19 cellular contexts compared by ENCODE assay signal in genomic region chr11:16973565-16973964, GRCh38. TPM values are rescaled to one million over a fixed set of nuclear protein-coding genes. Genes with fewer than 3 reads are reported as not detected.
DNase-seq lines count a peak whose midpoint lies in the region; ATAC-seq, FAIRE-seq and TF ChIP-seq lines count a peak whose summit lies in the region.
"Had no signal": no experiment of that assay in that cellular context is flagged by ENCODE, and none has a peak within 500 bp of the region (broad histone marks: within the 10 kb centered on the region; RNA-seq: fewer than 3 reads in every experiment).

No MANE protein-coding gene starts in this region.

- H3K79me2 ChIP-seq in KMS-11 (ENCODE audit: insufficient read depth, low read depth) (no peaks in the 10 kb centered on the region; the same call in 1 of the 2 replicates), K562 (ENCODE audit: control insufficient read depth, insufficient read depth, low read length) (no peaks in the 10 kb centered on the region), neural progenitor cell (ENCODE audit: low read depth) (peaks cover 9% of the 10 kb centered on the region)

- H4K20me1 ChIP-seq in KMS-11 (ENCODE audit: insufficient read depth) (no peaks in the 10 kb centered on the region), K562 (replicated peaks; ENCODE audit: control insufficient read depth, insufficient read depth, low read length) (no peaks in the 10 kb centered on the region), neural progenitor cell (ENCODE audit: low read depth) (peaks cover 33% of the 10 kb centered on the region)

- peak overlapping the region; percentile 50 for H3K27ac Mint-ChIP-seq in neural progenitor cell
- H3K27ac Mint-ChIP-seq: CD4-positive, alpha-beta memory T cell had no signal

- 0% methylated on average over 1 of the region's 1 CpG for WGBS in K562 (ENCODE audit: insufficient coverage, low coverage, missing lambda C conversion rate)
- 59 to 76% methylated on average over 1 of the region's 1 CpG for WGBS in lower leg skin, 2 donors

- POLR2A ChIA-PET in K562 (lab: Yijun Ruan, JAX): no interaction called here

- H3K4me1 ChIP-seq in KMS-11 (ENCODE audit: low read depth, poor library complexity, severe bottlenecking): peaks cover 66% of the 10 kb centered on the region
- no peaks in the 10 kb centered on the region for H3K4me1 ChIP-seq in K562 (replicated peaks in 1 of 2; ENCODE audit: control insufficient read depth in 2 of 2, insufficient read depth in 2 of 2, low read length in 2 of 2)
- peaks cover 33% of the 10 kb centered on the region for H3K4me1 ChIP-seq in neural progenitor cell
- H3K4me1 ChIP-seq: HAP-1 had no signal

- DNase-seq in K562 (ENCODE audit: extremely low read depth in 1 of 4, low spot score in 3 of 4): no peak
- DNase-seq in neural progenitor cell (ENCODE audit: low spot score): no peak
- no peak for DNase-seq in lower leg skin (ENCODE audit: low spot score in 2 of 2)
- no peak for DNase-seq in dedifferentiated amniotic fluid mesenchymal stem cell (ENCODE audit: extremely low spot score)
- DNase-seq in NAMALWA (ENCODE audit: low spot score): no peak
- DNase-seq: BE2C; CD4-positive, alpha-beta memory T cell; DMS153; DMS79 treated with DMSO at 0.1 percent for 48 hours; EL; GM23248 had no signal

- ATAC-seq in K562: no peak
- ATAC-seq: A549, HepG2 had no signal

- H3K4me2 ChIP-seq in KMS-11 (peak overlapping the region; percentile 33; the same call in 1 of the 2 replicates), K562 (ENCODE audit: insufficient read depth, low read length) (no peak overlapping the region), neural progenitor cell (no peak overlapping the region)
- H3K4me2 ChIP-seq: A549 had no signal

- peaks cover 32% of the 10 kb centered on the region for H3K4me1 Mint-ChIP-seq in neural progenitor cell
- H3K4me1 Mint-ChIP-seq: CD4-positive, alpha-beta memory T cell had no signal

- no peak for TF ChIP-seq EP300 in K562 (IDR thresholded peaks at IDR 0.05; ENCODE audit: low read length)

- no peak for TF ChIP-seq POLR2A in K562 (conservative IDR thresholded peaks at IDR 0.05)
- TF ChIP-seq POLR2A in lower leg skin (IDR thresholded peaks at IDR 0.05): no peak

- H3K27ac ChIP-seq in KMS-11: peak overlapping the region; percentile 24; the same call in 1 of the 2 replicates
- no peak overlapping the region for H3K27ac ChIP-seq in K562 (ENCODE audit: extremely low read depth, low read depth, low read length)
- H3K27ac ChIP-seq in neural progenitor cell: no peak overlapping the region
- H3K27ac ChIP-seq: A549, C4-2B, GM23248 had no signal

- H3K4me3 Mint-ChIP-seq in neural progenitor cell: no peak overlapping the region
- H3K4me3 Mint-ChIP-seq: CD4-positive, alpha-beta memory T cell had no signal

- H3K27me3 Mint-ChIP-seq in neural progenitor cell (ENCODE audit: insufficient read depth, low read depth): peaks cover 2% of the 10 kb centered on the region
- H3K27me3 Mint-ChIP-seq: CD4-positive, alpha-beta memory T cell had no signal

- H3K27me3 ChIP-seq in KMS-11 (ENCODE audit: insufficient read depth, low read depth) (no peaks in the 10 kb centered on the region), K562 (ENCODE audit: control insufficient read depth in 2 of 2, insufficient read depth in 2 of 2, low read length in 2 of 2) (peaks cover 3 to 30% of the 10 kb centered on the region in 2 experiments; a peak in 3 of 5 replicates), neural progenitor cell (no peaks in the 10 kb centered on the region)
- H3K27me3 ChIP-seq: BE2C had no signal

- H3K9me3 Mint-ChIP-seq in neural progenitor cell: no peaks in the 10 kb centered on the region
- H3K9me3 Mint-ChIP-seq: CD4-positive, alpha-beta memory T cell had no signal

- H3K9me3 ChIP-seq in K562 (replicated peaks; ENCODE audit: control insufficient read depth, insufficient read depth, low read depth, low read length) (no peaks in the 10 kb centered on the region), neural progenitor cell (ENCODE audit: low read depth) (no peaks in the 10 kb centered on the region)
- H3K9me3 ChIP-seq: A549, BE2C, HAP-1 had no signal

- H3K36me3 ChIP-seq in KMS-11 (ENCODE audit: insufficient read depth) (no peaks in the 10 kb centered on the region), K562 (ENCODE audit: control insufficient read depth, insufficient read depth, low read length) (no peaks in the 10 kb centered on the region), neural progenitor cell (no peaks in the 10 kb centered on the region)
- H3K36me3 ChIP-seq: BE2C, HAP-1 had no signal

- CTCF ChIA-PET in K562 (lab: Yijun Ruan, JAX; ENCODE audit: low intra/inter-chr PET ratio): interaction anchor here (0.5 kb wide), 1 partner anchor 525 kb away, joined by 3 read pairs; no protein-coding TSS in a partner anchor

- in situ Hi-C loops in K562 (cut with MboI): no loop called here

- H3K9me1 ChIP-seq in K562 (ENCODE audit: control insufficient read depth, insufficient read depth, low read length): no peaks in the 10 kb centered on the region

- TF ChIP-seq RAD21 in K562 (CRISPR knock-in tag; conservative IDR thresholded peaks at IDR 0.05 in 1 of 2, IDR thresholded peaks at IDR 0.05 in 1 of 2): no peak

- H3F3A ChIP-seq in neural progenitor cell (ENCODE audit: low read depth): peaks cover 31% of the 10 kb centered on the region

- H3K9ac ChIP-seq in KMS-11 (no peak overlapping the region), K562 (ENCODE audit: insufficient read depth in 1 of 2, low read depth in 2 of 2, low read length in 2 of 2) (no peak overlapping the region), neural progenitor cell (no peak overlapping the region)
- H3K9ac ChIP-seq: GM23248 had no signal

- TF ChIP-seq CTCF in KMS-11 (conservative IDR thresholded peaks at IDR 0.05; ENCODE audit: low read depth, low read length) (no peak), K562 (IDR thresholded peaks at IDR 0.05 in 2 of 3, conservative IDR thresholded peaks at IDR 0.05 in 1 of 3; ENCODE audit: insufficient read depth in 2 of 3, low read depth in 1 of 3, low read length in 3 of 3) (no peak), neural progenitor cell (IDR thresholded peaks at IDR 0.05) (no peak), lower leg skin (IDR thresholded peaks at IDR 0.05) (no peak)

- FAIRE-seq in K562 (lab: Jason Lieb, UNC): no peak
- FAIRE-seq: A549, D721Med, G401.6, GM12891, HepG2 had no signal

- no TSS peak for BruUV-seq in K562 (replicated peaks; lab: Mats Ljungman, UMichigan)

- H3K36me3 Mint-ChIP-seq in neural progenitor cell: peaks cover 2% of the 10 kb centered on the region

- H3K4me3 ChIP-seq in KMS-11 (IDR thresholded peaks at IDR 0.05; ENCODE audit: insufficient read depth, low read depth, low read length) (no peak overlapping the region), K562 (no peak overlapping the region), neural progenitor cell (no peak overlapping the region), lower leg skin (ENCODE audit: low read depth, poor library complexity, severe bottlenecking) (no peak overlapping the region)
- H3K4me3 ChIP-seq: A549, GM23248, HAP-1 had no signal

- intact Hi-C loops in K562 (cut with micrococcal nuclease): no loop called here
- intact Hi-C loops in lower leg skin (cut with DNase I; ENCODE audit: low total_unique reads): no loop called here

- H2AFZ ChIP-seq in KMS-11 (ENCODE audit: low read depth) (no peak overlapping the region), K562 (ENCODE audit: low read depth, low read length) (no peak overlapping the region), neural progenitor cell (replicated peaks) (no peak overlapping the region)
- H2AFZ ChIP-seq: GM23248 had no signal

TF ChIP-seq in K562, 482 proteins besides CTCF, POLR2A, EP300 and RAD21:
- TF ChIP-seq U2AF2 (optimal IDR thresholded peaks at IDR 0.05; ENCODE audit: low read depth, low read length) (no peak), SPI1 (IDR thresholded peaks at IDR 0.05; ENCODE audit: borderline replicate concordance, low read depth, low read length) (0 out of 2 replicates have a peak, but pooled peaks have one; percentile 1)
TF ChIP-seq in K562: peak in this region for 1.

RNA-seq across cellular contexts. Expression of gene PLEKHA7, which starts 40.6 kb away (rescaled TPM):
- 0.32 and 1.7 TPM in 2 replicates for total RNA-seq in K562 (2011; cell fraction: chromatin; rRNA removed; ENCODE audit: low replicate concordance)
- 0.17 and 0.39 TPM in 2 replicates for total RNA-seq in K562 (2011; cell fraction: nucleolus; rRNA removed)
- 0.29 and 0.53 TPM in 2 replicates for total RNA-seq in K562 (2011; cell fraction: nucleoplasm; rRNA removed)
- 0.33 and 0.77 TPM in 2 replicates for total RNA-seq in K562 (2014; rRNA removed)
- 0.18 and 0.54 TPM in 2 replicates for total RNA-seq in K562 (2014; rRNA removed; fragmentation: Illumina TruSeq; extraction: Trizol)
- total RNA-seq in K562 (2015; rRNA removed; fragmentation: Illumina TruSeq; extraction: Trizol): 0.04 and 0.22 TPM in 2 replicates
- total RNA-seq in K562 (2021): 0.24 and 0.51 TPM in 2 replicates
- polyA plus RNA-seq in K562 (2011; rRNA removed): 0.06 and 0.12 TPM in 2 replicates
- polyA plus RNA-seq in K562 (2011; cell fraction: cytosol; rRNA removed): 0.03 and 0.06 TPM in 2 replicates
- 0.35 and 0.36 TPM in 2 replicates for polyA plus RNA-seq in K562 (2011; cell fraction: nucleus; rRNA removed)
- polyA plus RNA-seq in K562 (2012): 0.17 TPM in 2 replicates
- 0.16 and 0.47 TPM in 2 replicates for polyA plus RNA-seq in K562 (2014; fragmentation: Illumina TruSeq; extraction: Trizol)
- polyA plus RNA-seq in K562 (2014; fragmentation: Nextera tagmentation; extraction: Ambion mirVana): under 1 TPM in 1 of 2 experiments, not detected in 1; 0.10 TPM
- polyA plus RNA-seq in K562 (2014; rRNA removed): 0.37 and 0.53 TPM in 2 replicates
- polyA minus RNA-seq in K562 (2011; rRNA and poly(A)+ RNA removed): 0.57 TPM in 1 of 2 replicates, not detected in the other
- not detected in 2 replicates for polyA minus RNA-seq in K562 (2011; cell fraction: cytosol; rRNA and poly(A)+ RNA removed)
- 0.13 and 0.56 TPM in 2 replicates for polyA minus RNA-seq in K562 (2011; cell fraction: nucleus; rRNA and poly(A)+ RNA removed)
- total RNA-seq in neural progenitor cell (ENCODE audit: low replicate concordance): 20.3 and 24.0 TPM in 2 replicates
- 10 to 100 TPM; 16.9 to 35.1 (median 24.1) TPM for total RNA-seq in lower leg skin
- polyA plus RNA-seq: GM23248 had no signal
